ENCODE assay signal across 6 cellular contexts in genomic region chr16:2212362-2213324, GRCh38. TPM values are rescaled to one million over a fixed set of nuclear protein-coding genes. Genes with fewer than 3 reads are reported as not detected.
DNase-seq lines count a peak whose midpoint lies in the region; ATAC-seq and TF ChIP-seq lines count a peak whose summit lies in the region.

No MANE protein-coding gene starts in this region.

- peak overlapping the region; percentile 65 for H3K27ac Mint-ChIP-seq in activated T-helper 1 cell treated with anti-CD3 and anti-CD28 coated beads, Interleukin-12 subunit alpha, Interleukin-12 subunit beta, Interleukin-2, Interleukin-4 antibody, amounts not matched to agents 30 ng/mL and 10 ng/mL and 1 ng/mL, durations not matched to agents 14 hours and 24 hours and 36 hours
- H3K27ac Mint-ChIP-seq in naive thymus-derived CD8-positive, alpha-beta T cell: peak overlapping the region in 6 of 10 donors; percentile 29 to 72 (median 44)

- H3K4me2 ChIP-seq in HCT116 (ENCODE audit: low read length): peak overlapping the region; percentile 99

- RAD21 ChIA-PET in HCT116 (lab: Charles Lee; ENCODE audit: low non-redundant PET in 1 of 2, low total read pairs in 2 of 2, uncharacterized antibody in 2 of 2, unreplicated experiment in 2 of 2): no interaction called here

- TF ChIP-seq CTCF in HCT116 (IDR thresholded peaks at IDR 0.05 in 2 of 3, conservative IDR thresholded peaks at IDR 0.05 in 1 of 3; ENCODE audit: borderline replicate concordance in 1 of 3, insufficient read depth in 1 of 3, low read depth in 2 of 3, low read length in 2 of 3): no peak

- DNase-seq in HCT116 (ENCODE audit: low read depth, low spot score) (no peak), NCI-H146 (lab: John Stamatoyannopoulos, UW) (no peak), NCI-H1436 (lab: John Stamatoyannopoulos, UW) (no peak)
- no peak for DNase-seq in activated T-helper 1 cell treated with anti-CD3 and anti-CD28 coated beads, Interleukin-12 subunit alpha, Interleukin-12 subunit beta, Interleukin-2, Interleukin-4 antibody, amounts not matched to agents 30 ng/mL and 10 ng/mL and 1 ng/mL, durations not matched to agents 14 hours and 24 hours and 36 hours (ENCODE audit: low spot score)
- no peak for DNase-seq in naive thymus-derived CD8-positive, alpha-beta T cell

- TF ChIP-seq RAD21 in HCT116 (IDR thresholded peaks at IDR 0.05; ENCODE audit: low read depth): no peak

- intact Hi-C loops in HCT116 (cut with micrococcal nuclease): no loop called here
- intact Hi-C loops in activated T-helper 1 cell treated with anti-CD3 and anti-CD28 coated beads, Interleukin-12 subunit alpha, Interleukin-12 subunit beta, Interleukin-2, Interleukin-4 antibody, amounts not matched to agents 30 ng/mL and 10 ng/mL and 1 ng/mL, durations not matched to agents 14 hours and 24 hours and 36 hours (cut with micrococcal nuclease): loop anchor here (10.0 kb wide), 1 partner anchor 132 kb away; the partner anchor contains the start of gene ABCA3

- peak; percentile 34 for TF ChIP-seq POLR2A in HCT116 (IDR thresholded peaks at IDR 0.05; ENCODE audit: borderline replicate concordance, extremely low read depth, insufficient read depth, insufficient read length)

- H3K27me3 ChIP-seq in HCT116 (ENCODE audit: insufficient read depth, low read length): no peaks in the 10 kb centered on the region

- H3K9me3 Mint-ChIP-seq in activated T-helper 1 cell treated with anti-CD3 and anti-CD28 coated beads, Interleukin-12 subunit alpha, Interleukin-12 subunit beta, Interleukin-2, Interleukin-4 antibody, amounts not matched to agents 30 ng/mL and 10 ng/mL and 1 ng/mL, durations not matched to agents 14 hours and 24 hours and 36 hours: no peaks in the 10 kb centered on the region
- no peaks in the 10 kb centered on the region for H3K9me3 Mint-ChIP-seq in naive thymus-derived CD8-positive, alpha-beta T cell

- no peaks in the 10 kb centered on the region for H3K9me2 ChIP-seq in HCT116 (ENCODE audit: insufficient read depth)

- BruUV-seq in HCT116 (replicated peaks; lab: Mats Ljungman, UMichigan): TSS peak; percentile 82

- peaks cover 23 to 37% of the 10 kb centered on the region in 2 experiments for H3K4me1 ChIP-seq in HCT116 (ENCODE audit: control insufficient read depth in 1 of 2, insufficient read depth in 2 of 2, low read length in 2 of 2)

- H3K9ac ChIP-seq in HCT116 (ENCODE audit: low read length): peak overlapping the region; percentile 92

- H3K36me3 Mint-ChIP-seq in activated T-helper 1 cell treated with anti-CD3 and anti-CD28 coated beads, Interleukin-12 subunit alpha, Interleukin-12 subunit beta, Interleukin-2, Interleukin-4 antibody, amounts not matched to agents 30 ng/mL and 10 ng/mL and 1 ng/mL, durations not matched to agents 14 hours and 24 hours and 36 hours (ENCODE audit: low read depth): peaks cover 17% of the 10 kb centered on the region
- H3K36me3 Mint-ChIP-seq in naive thymus-derived CD8-positive, alpha-beta T cell: peaks cover 0 to 18% (median 5%) of the 10 kb centered on the region in 3 donors

- H3K4me1 Mint-ChIP-seq in activated T-helper 1 cell treated with anti-CD3 and anti-CD28 coated beads, Interleukin-12 subunit alpha, Interleukin-12 subunit beta, Interleukin-2, Interleukin-4 antibody, amounts not matched to agents 30 ng/mL and 10 ng/mL and 1 ng/mL, durations not matched to agents 14 hours and 24 hours and 36 hours (ENCODE audit: low read depth): peaks cover 21% of the 10 kb centered on the region
- peaks cover 8 to 25% (median 18%) of the 10 kb centered on the region in 4 donors for H3K4me1 Mint-ChIP-seq in naive thymus-derived CD8-positive, alpha-beta T cell

- ATAC-seq in HCT116 (no peak), GM21619 (IDR thresholded peaks at IDR 0.05; ENCODE audit: unreplicated experiment) (no peak)
- ATAC-seq in naive thymus-derived CD8-positive, alpha-beta T cell: no peak

- H3K27me3 Mint-ChIP-seq in activated T-helper 1 cell treated with anti-CD3 and anti-CD28 coated beads, Interleukin-12 subunit alpha, Interleukin-12 subunit beta, Interleukin-2, Interleukin-4 antibody, amounts not matched to agents 30 ng/mL and 10 ng/mL and 1 ng/mL, durations not matched to agents 14 hours and 24 hours and 36 hours (ENCODE audit: insufficient read depth): no peaks in the 10 kb centered on the region
- H3K27me3 Mint-ChIP-seq in naive thymus-derived CD8-positive, alpha-beta T cell: no peaks in the 10 kb centered on the region

- H4K20me1 ChIP-seq in HCT116 (ENCODE audit: insufficient read depth): peaks cover 9% of the 10 kb centered on the region; the same call in 1 of the 2 replicates

- peak overlapping the region; percentile 62 to 84 for H3K4me3 ChIP-seq in HCT116 (replicated peaks in 1 of 2; ENCODE audit: low read depth in 1 of 2, low read length in 2 of 2)

- POLR2A ChIA-PET in HCT116 (lab: Charles Lee): no interaction called here
- POLR2A ChIA-PET in naive thymus-derived CD8-positive, alpha-beta T cell (lab: Charles Lee): interaction anchor here (0.9 kb wide), 1 partner anchor 430 kb away, joined by 3 read pairs; the partner anchor contains the start of genes NUBP2 and SPSB3

- H2AFZ ChIP-seq in HCT116 (ENCODE audit: low read depth, low read length, poor library complexity, severe bottlenecking): no peak overlapping the region

- H3K79me2 ChIP-seq in HCT116 (ENCODE audit: insufficient read depth, low read length): peaks cover 37% of the 10 kb centered on the region

- peak overlapping the region; percentile 98 for H3K27ac ChIP-seq in HCT116 (ENCODE audit: low read depth, low read length)

- CTCF ChIA-PET in HCT116 (lab: Charles Lee): no interaction called here

- peaks cover 2 to 22% of the 10 kb centered on the region in 2 experiments; a peak in 2 of 4 replicates for H3K36me3 ChIP-seq in HCT116 (ENCODE audit: control insufficient read depth in 1 of 2, insufficient read depth in 2 of 2, low read length in 2 of 2)

- H3K4me3 Mint-ChIP-seq in activated T-helper 1 cell treated with anti-CD3 and anti-CD28 coated beads, Interleukin-12 subunit alpha, Interleukin-12 subunit beta, Interleukin-2, Interleukin-4 antibody, amounts not matched to agents 30 ng/mL and 10 ng/mL and 1 ng/mL, durations not matched to agents 14 hours and 24 hours and 36 hours: peak overlapping the region; percentile 87
- peak overlapping the region; percentile 59 to 85 (median 72) for H3K4me3 Mint-ChIP-seq in naive thymus-derived CD8-positive, alpha-beta T cell

- H3K9me3 ChIP-seq in HCT116 (ENCODE audit: control insufficient read depth in 1 of 2, insufficient read depth in 1 of 2, low read depth in 1 of 2, low read length in 2 of 2): no peaks in the 10 kb centered on the region

TF ChIP-seq in HCT116, 20 proteins besides CTCF, POLR2A, EP300 and RAD21 (continues in another document):
- TF ChIP-seq JUND (IDR thresholded peaks at IDR 0.05): no peak
- no peak for TF ChIP-seq ZFX (IDR thresholded peaks at IDR 0.05)
- TF ChIP-seq ATF3 (IDR thresholded peaks at IDR 0.05): no peak
- no peak for TF ChIP-seq SP1 (IDR thresholded peaks at IDR 0.05; ENCODE audit: low read depth)
- no peak for TF ChIP-seq CEBPB (IDR thresholded peaks at IDR 0.05; ENCODE audit: low read depth)
- TF ChIP-seq FOSL1 (IDR thresholded peaks at IDR 0.05; ENCODE audit: low read depth): no peak
- TF ChIP-seq SRF (IDR thresholded peaks at IDR 0.05; ENCODE audit: low read depth): no peak
- TF ChIP-seq ELF1 (IDR thresholded peaks at IDR 0.05; ENCODE audit: borderline replicate concordance, low read depth): no peak
- TF ChIP-seq CBX3 (IDR thresholded peaks at IDR 0.05; ENCODE audit: low read depth): no peak

RNA-seq across cellular contexts. Expression of gene BRICD5, which starts 2.0 kb away (rescaled TPM):
- 9.8 TPM for total RNA-seq in HCT116 (2021; ENCODE audit: unreplicated experiment)
- polyA plus RNA-seq in HCT116 (2012): 7.8 and 8.4 TPM in 2 replicates
- 24.7 and 25.1 TPM in 2 replicates for total RNA-seq in activated T-helper 1 cell treated with anti-CD3 and anti-CD28 coated beads, Interleukin-12 subunit alpha, Interleukin-12 subunit beta, Interleukin-2, Interleukin-4 antibody, amounts not matched to agents 30 ng/mL and 10 ng/mL and 1 ng/mL, durations not matched to agents 14 hours and 24 hours and 36 hours
- 10 to 100 TPM; 26.7 to 27.0 TPM for total RNA-seq in naive thymus-derived CD8-positive, alpha-beta T cell
- polyA plus RNA-seq in naive thymus-derived CD8-positive, alpha-beta T cell: under 1 TPM in 2 of 3 donors, not detected in 1; 0.11 to 0.23 TPM

RNA-seq across cellular contexts. Expression of gene PGP, which starts 2.0 kb away (rescaled TPM):
- 32.6 TPM for total RNA-seq in HCT116 (2021; ENCODE audit: unreplicated experiment)
- 21.2 and 22.3 TPM in 2 replicates for polyA plus RNA-seq in HCT116 (2012)
- total RNA-seq in activated T-helper 1 cell treated with anti-CD3 and anti-CD28 coated beads, Interleukin-12 subunit alpha, Interleukin-12 subunit beta, Interleukin-2, Interleukin-4 antibody, amounts not matched to agents 30 ng/mL and 10 ng/mL and 1 ng/mL, durations not matched to agents 14 hours and 24 hours and 36 hours: 37.2 and 37.7 TPM in 2 replicates
- 10 to 100 TPM; 22.8 to 28.1 TPM for total RNA-seq in naive thymus-derived CD8-positive, alpha-beta T cell
- polyA plus RNA-seq in naive thymus-derived CD8-positive, alpha-beta T cell: 10 to 100 TPM in 2 of 3 donors, 1 to 10 TPM in 1; 8.7 to 17.7 (median 11.6) TPM

RNA-seq across cellular contexts. Expression of gene MLST8, which starts 7.4 kb away (rescaled TPM):
- 58.7 TPM for total RNA-seq in HCT116 (2021; ENCODE audit: unreplicated experiment)
- polyA plus RNA-seq in HCT116 (2012): 90.9 and 100 TPM in 2 replicates
- 57.0 and 61.9 TPM in 2 replicates for total RNA-seq in activated T-helper 1 cell treated with anti-CD3 and anti-CD28 coated beads, Interleukin-12 subunit alpha, Interleukin-12 subunit beta, Interleukin-2, Interleukin-4 antibody, amounts not matched to agents 30 ng/mL and 10 ng/mL and 1 ng/mL, durations not matched to agents 14 hours and 24 hours and 36 hours
- 10 to 100 TPM; 49.3 to 53.2 TPM for total RNA-seq in naive thymus-derived CD8-positive, alpha-beta T cell
- polyA plus RNA-seq in naive thymus-derived CD8-positive, alpha-beta T cell: 10 to 100 TPM; 29.9 to 40.4 (median 30.1) TPM

RNA-seq across cellular contexts. Expression of gene E4F1, which starts 10.7 kb away (rescaled TPM):
- total RNA-seq in HCT116 (2021; ENCODE audit: unreplicated experiment): 40.7 TPM
- polyA plus RNA-seq in HCT116 (2012): 31.0 and 38.0 TPM in 2 replicates
- 35.6 and 37.4 TPM in 2 replicates for total RNA-seq in activated T-helper 1 cell treated with anti-CD3 and anti-CD28 coated beads, Interleukin-12 subunit alpha, Interleukin-12 subunit beta, Interleukin-2, Interleukin-4 antibody, amounts not matched to agents 30 ng/mL and 10 ng/mL and 1 ng/mL, durations not matched to agents 14 hours and 24 hours and 36 hours
- total RNA-seq in naive thymus-derived CD8-positive, alpha-beta T cell: 10 to 100 TPM; 39.5 to 41.2 TPM
- polyA plus RNA-seq in naive thymus-derived CD8-positive, alpha-beta T cell: 10 to 100 TPM in 2 of 3 donors, 1 to 10 TPM in 1; 8.7 to 19.2 (median 10.9) TPM

RNA-seq across cellular contexts. Expression of gene CASKIN1, which starts 16.2 kb away (rescaled TPM):
- 5.9 TPM for total RNA-seq in HCT116 (2021; ENCODE audit: unreplicated experiment)
- polyA plus RNA-seq in HCT116 (2012): 2.3 and 3.2 TPM in 2 replicates
- 1.0 and 1.2 TPM in 2 replicates for total RNA-seq in activated T-helper 1 cell treated with anti-CD3 and anti-CD28 coated beads, Interleukin-12 subunit alpha, Interleukin-12 subunit beta, Interleukin-2, Interleukin-4 antibody, amounts not matched to agents 30 ng/mL and 10 ng/mL and 1 ng/mL, durations not matched to agents 14 hours and 24 hours and 36 hours
- total RNA-seq in naive thymus-derived CD8-positive, alpha-beta T cell: under 1 TPM; 0.08 to 0.13 TPM
- not detected for polyA plus RNA-seq in naive thymus-derived CD8-positive, alpha-beta T cell
